In genomic region chr17:50346313-50347086, GRCh38 we compare ENCODE assay signal across 1 cellular context.
TF ChIP-seq lines count a peak whose summit lies in the region.

No MANE protein-coding gene starts in this region.

TF ChIP-seq in IMR-90, 13 proteins besides CTCF, POLR2A, EP300 and RAD21:
- TF ChIP-seq MAZ (IDR thresholded peaks at IDR 0.05; ENCODE audit: borderline replicate concordance, low read depth, low read length) (no peak), NFE2L2 (IDR thresholded peaks at IDR 0.05; ENCODE audit: low read depth, low read length) (no peak), RCOR1 (IDR thresholded peaks at IDR 0.05; ENCODE audit: insufficient replicate concordance, low read length) (no peak), CHD1 (IDR thresholded peaks at IDR 0.05; ENCODE audit: low read depth, low read length) (no peak), MXI1 (IDR thresholded peaks at IDR 0.05; ENCODE audit: borderline replicate concordance, low read depth, low read length) (no peak), USF2 (IDR thresholded peaks at IDR 0.05; ENCODE audit: low read depth, low read length) (no peak), CEBPB (IDR thresholded peaks at IDR 0.05; ENCODE audit: low read depth, low read length) (no peak), ELK1 (IDR thresholded peaks at IDR 0.05; ENCODE audit: borderline replicate concordance, low read depth, low read length) (no peak), MAFK (IDR thresholded peaks at IDR 0.05; ENCODE audit: low read depth, low read length) (no peak)
